ENCODE assay signal across 20 cellular contexts in the genomic region with DNA sequence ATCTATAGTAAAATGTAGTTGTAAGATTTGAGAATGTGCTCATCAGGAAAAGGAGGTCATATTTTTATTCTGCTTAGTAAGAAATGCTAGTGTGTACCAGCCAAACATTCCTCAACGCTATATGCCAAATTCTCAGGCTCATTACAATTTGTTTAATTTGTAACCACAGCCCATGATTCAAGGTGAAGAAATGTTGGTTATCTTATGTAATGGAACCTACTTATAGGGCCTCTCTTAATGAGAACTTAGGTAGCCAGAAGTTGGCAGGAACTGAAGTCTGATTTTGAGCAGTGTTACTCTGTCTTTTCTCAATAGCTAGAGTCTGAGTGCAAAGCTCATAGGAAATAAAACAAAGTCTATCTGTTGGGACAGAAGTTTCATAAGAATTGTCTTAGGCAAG.
A peak's percentile ranks its signal among the peaks of the same experiment; 100 is the strongest.
DNase-seq lines count a peak whose midpoint lies in the region; ATAC-seq and TF ChIP-seq lines count a peak whose summit lies in the region.
"Had no signal": no experiment of that assay in that cellular context is flagged by ENCODE, and none has a peak within 500 bp of the region (broad histone marks: within the 10 kb centered on the region; RNA-seq: fewer than 3 reads in every experiment).

No MANE protein-coding gene starts in this region.

- no peak for TF ChIP-seq CTCF in fibroblast of pulmonary artery (IDR thresholded peaks at IDR 0.05; ENCODE audit: low read length, missing control alignments)

- H3K9ac ChIP-seq in adipocyte (ENCODE audit: low read length): no peak overlapping the region

- H3K36me3 ChIP-seq in adipocyte (ENCODE audit: control insufficient read depth, insufficient read depth, low read length, severe bottlenecking): no peaks in the 10 kb centered on the region
- H3K36me3 ChIP-seq: transverse colon had no signal

- peaks cover 18% of the 10 kb centered on the region for H3K4me1 ChIP-seq in adipocyte (ENCODE audit: control insufficient read depth, insufficient read depth, low read length)
- H3K4me1 ChIP-seq: body of pancreas, transverse colon had no signal

- H3K4me3 ChIP-seq in adipocyte (ENCODE audit: low read length) (peak overlapping the region; percentile 42), fibroblast of pulmonary artery (replicated peaks; ENCODE audit: low read depth, low read length) (no peak overlapping the region)
- H3K4me3 ChIP-seq: body of pancreas, transverse colon had no signal

- intact Hi-C loops in sciatic nerve (cut with DNase I): no loop called here

- H3K9me3 ChIP-seq in adipocyte (ENCODE audit: control insufficient read depth, low read length): no peaks in the 10 kb centered on the region
- H3K9me3 ChIP-seq: body of pancreas, transverse colon had no signal

- peak; percentile 10 for DNase-seq in GM04503 (ENCODE audit: low read depth)
- peak; percentile 72 for DNase-seq in adipocyte (ENCODE audit: low read depth)
- peak; percentile 14 for DNase-seq in fibroblast of pulmonary artery (ENCODE audit: low read depth)
- DNase-seq in sciatic nerve (ENCODE audit: low spot score): no peak
- no peak for DNase-seq in HK-2 (ENCODE audit: unreplicated experiment)
- no peak for DNase-seq in islet precursor cell
- DNase-seq: activated CD8-positive, alpha-beta memory T cell treated with anti-CD3 and anti-CD28 coated beads, Interleukin-2, amount 10 ng/mL, durations not matched to agents 7 days and 5 days; activated gamma-delta T cell treated with Interleukin-2 at 50 U/mL for 16 hours; body of pancreas; CD4-positive, CD25-positive, alpha-beta regulatory T cell; GOT3; KBM-7; naive thymus-derived CD8-positive, alpha-beta T cell; NCI-H1105; NCI-H2171 treated with DMSO at 0.1 percent for 48 hours; SHP77 treated with DMSO at 0.1 percent for 48 hours; transverse colon had no signal

- ATAC-seq in sciatic nerve (peak; percentile 45), GM19023 (IDR thresholded peaks at IDR 0.05; ENCODE audit: unreplicated experiment) (no peak)
- ATAC-seq: activated CD4-positive, CD25-positive, alpha-beta regulatory T cell treated with anti-CD3 and anti-CD28 coated beads, Interleukin-2, amount 50 U/mL, for 24 hours; activated CD8-positive, alpha-beta memory T cell treated with anti-CD3 and anti-CD28 coated beads, Interleukin-2, amount 10 ng/mL, durations not matched to agents 7 days and 5 days; body of pancreas; naive thymus-derived CD8-positive, alpha-beta T cell; stimulated activated memory B cell treated with anti-CD40 and anti-IgM and Interleukin-4, amounts not matched to agents 10 μg/mL and 1 μg/mL and 100 μg/mL, for 72 hours had no signal

- H3K27me3 ChIP-seq in adipocyte (replicated peaks; ENCODE audit: control insufficient read depth, insufficient read depth, low read length): peaks cover 4% of the 10 kb centered on the region
- H3K27me3 ChIP-seq: body of pancreas, transverse colon had no signal

Comparison
In these comparisons a context has a peak if more than half of its experiments do, and no peak if none do; other contexts are left out.
1. DNase-seq: peak in GM04503 (single experiment), adipocyte (single experiment) and fibroblast of pulmonary artery (single experiment); none in sciatic nerve (single experiment), HK-2 (single experiment) and islet precursor cell (single experiment).